In the genomic region with DNA sequence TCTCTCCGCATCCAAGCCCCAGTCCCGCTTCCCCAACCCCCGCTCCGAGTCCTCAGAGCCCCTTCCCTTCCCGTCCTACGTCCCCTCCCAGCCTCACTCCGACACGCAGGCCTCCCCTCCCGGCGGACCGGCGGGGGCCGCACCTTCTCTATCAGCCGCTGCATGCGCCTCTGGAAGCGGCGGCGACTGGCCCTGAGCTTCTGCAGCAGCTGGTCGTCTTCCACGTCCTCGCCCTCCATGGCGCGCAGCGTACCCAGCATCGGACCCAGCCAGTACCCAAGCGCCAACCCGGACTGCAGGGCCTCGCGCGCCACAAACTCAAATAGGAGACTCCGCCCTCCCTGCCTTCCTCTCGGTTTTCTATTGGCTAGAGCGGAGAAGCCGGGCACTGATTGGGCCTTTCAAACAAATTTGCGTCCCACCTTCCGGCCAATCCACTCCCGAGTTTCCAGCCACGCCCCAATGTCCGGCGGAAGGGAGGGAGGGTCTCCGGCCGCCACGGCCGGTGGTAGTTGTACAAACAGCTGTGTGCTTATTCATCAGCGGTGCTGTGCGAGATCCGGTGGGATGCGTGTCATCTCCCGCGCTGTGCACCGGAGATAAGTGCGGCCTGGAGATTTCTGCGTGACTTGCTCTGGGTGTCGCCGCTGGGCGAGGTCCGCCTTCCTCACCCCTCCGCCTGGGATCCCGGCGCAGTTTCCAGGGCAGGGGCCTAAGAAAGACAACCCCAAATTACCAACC, we compare ENCODE assay signal across 1 cellular context.
TF ChIP-seq lines count a peak whose summit lies in the region.

Gene HJURP, minus strand, starts transcription at position 295 of the 741 bp plus-strand sequence. Its CDS starts 35 bp downstream, at position 260.

TF ChIP-seq in WTC11, 78 proteins besides CTCF, POLR2A, EP300 and RAD21 (continued from another document):
- TF ChIP-seq FOXK1 (CRISPR knock-in tag; IDR thresholded peaks at IDR 0.05), result peak; percentile 73
- TF ChIP-seq ATF6 (CRISPR knock-in tag; IDR thresholded peaks at IDR 0.05), result no peak
- no peak for TF ChIP-seq TEAD4 (CRISPR knock-in tag; IDR thresholded peaks at IDR 0.05)
- no peak for TF ChIP-seq ZNF219 (CRISPR knock-in tag; IDR thresholded peaks at IDR 0.05; ENCODE audit: borderline replicate concordance)
- TF ChIP-seq NR1H2 (CRISPR knock-in tag; IDR thresholded peaks at IDR 0.05), result no peak
- TF ChIP-seq NR2C2 (CRISPR knock-in tag; IDR thresholded peaks at IDR 0.05), result no peak
- 0 out of 2 replicates have a peak, but pooled peaks have one; percentile 17 for TF ChIP-seq RELA (CRISPR knock-in tag; IDR thresholded peaks at IDR 0.05; ENCODE audit: borderline replicate concordance)
